In the genomic region with DNA sequence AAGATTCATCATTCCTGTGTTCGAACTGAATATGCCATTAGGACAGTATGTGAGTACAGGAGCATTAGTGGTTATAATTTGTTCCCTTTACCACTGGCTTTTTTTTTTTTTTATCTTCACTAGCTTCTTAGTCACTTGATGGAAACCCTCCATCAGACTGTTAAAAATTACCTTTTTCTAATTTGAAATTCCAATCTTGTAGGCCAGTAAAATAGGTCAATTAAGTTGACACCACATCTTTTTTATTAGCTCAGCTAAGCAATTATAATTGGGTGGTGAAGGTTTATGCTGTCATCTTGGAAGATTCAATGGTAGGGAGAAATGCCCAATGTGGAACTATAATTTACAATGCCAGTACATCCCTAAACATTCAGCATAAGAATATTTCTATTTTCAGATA, we compare ENCODE assay signal across 15 cellular contexts. TPM values are rescaled to one million over a fixed set of nuclear protein-coding genes. Genes with fewer than 3 reads are reported as not detected.
A peak's percentile ranks its signal among the peaks of the same experiment; 100 is the strongest.
DNase-seq lines count a peak whose midpoint lies in the region; ATAC-seq, FAIRE-seq and TF ChIP-seq lines count a peak whose summit lies in the region.
"Had no signal": no experiment of that assay in that cellular context is flagged by ENCODE, and none has a peak within 500 bp of the region (broad histone marks: within the 10 kb centered on the region; RNA-seq: fewer than 3 reads in every experiment).

No MANE protein-coding gene starts in this region.

- H3K27me3 Mint-ChIP-seq in brain, result no peaks in the 10 kb centered on the region
- H3K27me3 Mint-ChIP-seq in neural crest cell (ENCODE audit: low read depth), result peaks cover 17% of the 10 kb centered on the region

- H3K4me3 Mint-ChIP-seq in brain, result peak overlapping the region; percentile 12 to 80 (median 67)
- H3K4me3 Mint-ChIP-seq in neural crest cell, result peak overlapping the region; percentile 50
- H3K4me3 Mint-ChIP-seq: CD4-positive, CD25-positive, alpha-beta regulatory T cell; CD8-positive, alpha-beta memory T cell had no signal

- DNase-seq in GM19239 (ENCODE audit: insufficient read length, low spot score) (no peak), neural crest cell (ENCODE audit: low read depth, low spot score) (no peak), DMS153 (lab: John Stamatoyannopoulos, UW) (no peak), NK-92 (lab: John Stamatoyannopoulos, UW; ENCODE audit: unreplicated experiment) (no peak)
- DNase-seq: ACHN; BE2C; CD4-positive, CD25-positive, alpha-beta regulatory T cell; CD8-positive, alpha-beta memory T cell; COR-L47; DMS79; GDM1 had no signal

- H3K27ac Mint-ChIP-seq in brain (peak overlapping the region; percentile 7 to 97 (median 61)), neural crest cell (ENCODE audit: unreplicated experiment) (no peak overlapping the region)
- H3K27ac Mint-ChIP-seq: CD4-positive, CD25-positive, alpha-beta regulatory T cell; CD8-positive, alpha-beta memory T cell had no signal

- TF ChIP-seq CTCF in brain (conservative IDR thresholded peaks at IDR 0.05) (no peak), neural crest cell (conservative IDR thresholded peaks at IDR 0.05) (no peak)

- H3K36me3 Mint-ChIP-seq in brain (peaks cover 5% of the 10 kb centered on the region), neural crest cell (ENCODE audit: low read depth) (no peaks in the 10 kb centered on the region)
- H3K36me3 Mint-ChIP-seq: CD4-positive, CD25-positive, alpha-beta regulatory T cell; CD8-positive, alpha-beta memory T cell had no signal

- H3K9me3 Mint-ChIP-seq in brain, result no peaks in the 10 kb centered on the region
- no peaks in the 10 kb centered on the region for H3K9me3 Mint-ChIP-seq in neural crest cell
- H3K9me3 Mint-ChIP-seq: CD4-positive, CD25-positive, alpha-beta regulatory T cell; CD8-positive, alpha-beta memory T cell had no signal

- no peak for ATAC-seq in HG02642 (IDR thresholded peaks at IDR 0.05; ENCODE audit: poor library complexity, unreplicated experiment)

- H3K4me1 Mint-ChIP-seq in brain, result peaks cover 76% of the 10 kb centered on the region
- H3K4me1 Mint-ChIP-seq in neural crest cell, result peaks cover 68% of the 10 kb centered on the region

- FAIRE-seq in GM19239 (lab: Jason Lieb, UNC), result peak; percentile 4
- FAIRE-seq: GM12892, H1 had no signal

RNA-seq across cellular contexts. Expression of a gene that starts 6.1 kb away (rescaled TPM):
- polyA plus RNA-seq in brain (ENCODE audit: insufficient read depth, low read depth, low replicate concordance), result 106 TPM
- 33.2 and 35.0 TPM in 2 replicates for total RNA-seq in neural crest cell
- total RNA-seq: CD4-positive, CD25-positive, alpha-beta regulatory T cell had no signal
